10 cellular contexts compared by ENCODE assay signal in the genomic region with DNA sequence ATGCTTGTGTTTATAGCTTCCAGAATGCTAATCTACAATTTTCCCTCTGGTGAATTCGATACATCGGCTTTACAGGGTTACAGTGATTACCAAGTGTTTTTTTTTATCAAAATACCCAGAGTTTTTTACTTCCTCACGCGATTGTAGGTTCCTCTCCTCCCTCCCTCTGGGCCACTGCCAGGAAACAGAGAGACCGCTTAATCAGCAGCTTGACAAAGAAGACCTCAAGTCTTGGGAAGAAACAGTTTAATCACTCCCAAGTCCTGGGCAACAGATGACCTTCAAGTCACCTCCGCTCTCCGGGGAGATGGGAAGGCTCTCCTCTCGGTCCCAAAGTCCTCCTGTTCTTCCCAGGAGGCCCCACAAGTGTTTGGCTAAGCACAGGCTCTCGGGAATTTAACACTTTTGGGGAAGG. TPM values are rescaled to one million over a fixed set of nuclear protein-coding genes. Genes with fewer than 3 reads are reported as not detected.
DNase-seq lines count a peak whose midpoint lies in the region; ATAC-seq, FAIRE-seq and TF ChIP-seq lines count a peak whose summit lies in the region.
"Had no signal": no experiment of that assay in that cellular context is flagged by ENCODE, and none has a peak within 500 bp of the region (broad histone marks: within the 10 kb centered on the region; RNA-seq: fewer than 3 reads in every experiment).

No MANE protein-coding gene starts in this region.

- no TSS peak for BruUV-seq in Calu3 (replicated peaks; lab: Mats Ljungman, UMichigan)

- CTCF ChIA-PET in Calu3 (lab: Charles Lee): no interaction called here

- DNase-seq in AG20443 (ENCODE audit: low spot score): peak; percentile 58
- peak in 1 of 3 donors; percentile 74 for DNase-seq in Peyer's patch
- no peak for DNase-seq in GM19239 (ENCODE audit: insufficient read length, low spot score)
- DNase-seq in 8988T: no peak
- no peak for DNase-seq in Calu3
- DNase-seq in SKM-1 treated with dmso at 0.1 percent for 144 hours (lab: John Stamatoyannopoulos, UW; ENCODE audit: unreplicated experiment): no peak
- DNase-seq: NCI-H1417 treated with DMSO at 0.1 percent for 48 hours; stimulated activated naive CD4-positive, alpha-beta T cell treated with Interleukin-2 at 50 U/mL for 16 hours had no signal

- no peak for FAIRE-seq in GM19239 (lab: Jason Lieb, UNC)

- peak; percentile 33 for ATAC-seq in gastroesophageal sphincter

- TF ChIP-seq CTCF in Peyer's patch (IDR thresholded peaks at IDR 0.05): no peak
- no peak for TF ChIP-seq CTCF in gastroesophageal sphincter (IDR thresholded peaks at IDR 0.05)
- no peak for TF ChIP-seq CTCF in Calu3 (IDR thresholded peaks at IDR 0.05; ENCODE audit: unreplicated experiment)

- H3K4me1 ChIP-seq in Peyer's patch (peaks cover 0 to 12% (median 0%) of the 10 kb centered on the region in 4 donors), gastroesophageal sphincter (peaks cover 0 to 47% (median 16%) of the 10 kb centered on the region in 3 donors), neuron (ENCODE audit: insufficient read depth, low read length) (peaks cover 11% of the 10 kb centered on the region)

- H3K4me3 ChIP-seq in Peyer's patch (no peak overlapping the region), gastroesophageal sphincter (no peak overlapping the region), neuron (ENCODE audit: low read length) (no peak overlapping the region)

- no peaks in the 10 kb centered on the region for H3K4me1 Mint-ChIP-seq in Calu3 (ENCODE audit: low read depth, unreplicated experiment)

- WGBS in gastroesophageal sphincter (ENCODE audit: low coverage in 1 of 2), 2 donors: 4 to 7% methylated on average over 5 to 6 of the region's 9 CpGs

- intact Hi-C loops in Calu3 (cut with micrococcal nuclease; ENCODE audit: unreplicated experiment): no loop called here

- H3K36me3 ChIP-seq in Peyer's patch (no peaks in the 10 kb centered on the region), gastroesophageal sphincter (no peaks in the 10 kb centered on the region), neuron (ENCODE audit: insufficient read depth, low read length) (no peaks in the 10 kb centered on the region)

- H3K27me3 Mint-ChIP-seq in Calu3 (ENCODE audit: unreplicated experiment): peaks cover 70% of the 10 kb centered on the region

- no peaks in the 10 kb centered on the region for H3K36me3 Mint-ChIP-seq in Calu3 (ENCODE audit: insufficient read depth, unreplicated experiment)

- no peaks in the 10 kb centered on the region for H3K9me3 Mint-ChIP-seq in Calu3 (ENCODE audit: low read depth, unreplicated experiment)

- TF ChIP-seq POLR2A in Peyer's patch (IDR thresholded peaks at IDR 0.05) (no peak), gastroesophageal sphincter (IDR thresholded peaks at IDR 0.05) (no peak)

- TF ChIP-seq EP300 in gastroesophageal sphincter (IDR thresholded peaks at IDR 0.05): no peak

- H3K9me3 ChIP-seq in Peyer's patch: no peaks in the 10 kb centered on the region
- no peaks in the 10 kb centered on the region for H3K9me3 ChIP-seq in gastroesophageal sphincter
- H3K9me3 ChIP-seq in neuron (ENCODE audit: low read length): no peaks in the 10 kb centered on the region

- no peak overlapping the region for H3K27ac Mint-ChIP-seq in Calu3 (ENCODE audit: unreplicated experiment)

- H3K27me3 ChIP-seq in Peyer's patch (no peaks in the 10 kb centered on the region), gastroesophageal sphincter (no peaks in the 10 kb centered on the region), neuron (ENCODE audit: insufficient read depth, low read length) (peaks cover 15% of the 10 kb centered on the region)

- no peak overlapping the region for H3K4me3 Mint-ChIP-seq in Calu3 (ENCODE audit: low read depth, unreplicated experiment)

- H2AFZ ChIP-seq in neuron (ENCODE audit: low read depth, low read length): peak overlapping the region; percentile 44

- H3K27ac ChIP-seq in Peyer's patch (peak overlapping the region; percentile 4 to 59 (median 24)), gastroesophageal sphincter (peak overlapping the region in 3 of 4 donors; percentile 69 to 75 (median 74))

RNA-seq across cellular contexts. Expression of gene SMTNL2, which starts 23.5 kb away (rescaled TPM):
- 1 to 10 TPM in 1 of 4 donors, not detected in 3; 1.2 TPM for total RNA-seq in Peyer's patch
- total RNA-seq in gastroesophageal sphincter: 1 to 10 TPM; 2.0 to 5.2 (median 3.7) TPM
- total RNA-seq in Calu3 (2022): not detected in 2 replicates

RNA-seq across cellular contexts. Expression of gene ALOX15, which starts 33.7 kb away (rescaled TPM):
- total RNA-seq in Peyer's patch (not detected), gastroesophageal sphincter (under 1 TPM in 1 of 4 donors, not detected in 3; 0.12 TPM), Calu3 (2022) (0.27 and 0.38 TPM in 2 replicates)

RNA-seq across cellular contexts. Expression of gene GGT6, which starts 47.4 kb away (rescaled TPM):
- total RNA-seq in Peyer's patch (100 to 1,000 TPM in 2 of 4 donors, 10 to 100 TPM in 2; 26.4 to 199 (median 119) TPM), gastroesophageal sphincter (1 to 10 TPM in 1 of 4 donors, under 1 TPM in 2, not detected in 1; 0.27 to 5.9 (median 0.47) TPM), Calu3 (2022) (1.1 and 1.8 TPM in 2 replicates)

RNA-seq across cellular contexts. Expression of gene MYBBP1A, which starts 52.6 kb away (rescaled TPM):
- total RNA-seq in Peyer's patch (100 to 1,000 TPM in 2 of 4 donors, 10 to 100 TPM in 2; 27.1 to 244 (median 91.2) TPM), gastroesophageal sphincter (10 to 100 TPM; 19.1 to 46.4 (median 40.9) TPM), Calu3 (2022) (61.6 and 64.2 TPM in 2 replicates)
